In genomic region chr12:127149226-127149964, GRCh38 we compare ENCODE assay signal across 21 cellular contexts.
DNase-seq lines count a peak whose midpoint lies in the region; ATAC-seq and TF ChIP-seq lines count a peak whose summit lies in the region.
"Had no signal": no experiment of that assay in that cellular context is flagged by ENCODE, and none has a peak within 500 bp of the region (broad histone marks: within the 10 kb centered on the region; RNA-seq: fewer than 3 reads in every experiment).

No MANE protein-coding gene starts in this region.

- DNase-seq in ELR (ENCODE audit: low read depth) (peak; percentile 37), OCI-M1 (lab: John Stamatoyannopoulos, UW) (peak; percentile 44), esophagus muscularis mucosa (ENCODE audit: extremely low spot score) (peak; percentile 19), renal cortical epithelial cell (ENCODE audit: low read depth) (peak; percentile 71), immature natural killer cell (no peak), erythroblast (lab: John Stamatoyannopoulos, UW) (no peak), SHP77 treated with DMSO at 0.1 percent for 48 hours (lab: John Stamatoyannopoulos, UW) (no peak)
- DNase-seq in naive thymus-derived CD8-positive, alpha-beta T cell: no peak
- DNase-seq: activated CD4-positive, CD25-positive, alpha-beta regulatory T cell treated with anti-CD3 and anti-CD28 coated beads, Interleukin-2, amount 50 U/mL, for 72 hours; C1 segment of cervical spinal cord; GF-D8; NCI-H146; NCI-H2227 treated with DMSO at 0.1 percent for 48 hours; SK-N-SH; stimulated activated CD4-positive, alpha-beta T cell treated with anti-CD3 and anti-CD28 coated beads, Interleukin-4, amount 100 ng/mL, for 4 hours; T-helper 9 cell; upper lobe of left lung had no signal

- no peaks in the 10 kb centered on the region for H3K36me3 ChIP-seq in esophagus muscularis mucosa
- H3K36me3 ChIP-seq: neural progenitor cell, upper lobe of left lung had no signal

- H3K27ac Mint-ChIP-seq in immature natural killer cell: no peak overlapping the region
- no peak overlapping the region for H3K27ac Mint-ChIP-seq in naive thymus-derived CD8-positive, alpha-beta T cell
- H3K27ac Mint-ChIP-seq: activated naive CD4-positive, alpha-beta T cell treated with anti-CD3 and anti-CD28 coated beads, Interleukin-2, amount 50 U/mL, for 72 hours; neural progenitor cell had no signal

- no peak for ATAC-seq in naive thymus-derived CD8-positive, alpha-beta T cell
- ATAC-seq: activated naive CD4-positive, alpha-beta T cell treated with anti-CD3 and anti-CD28 coated beads, Interleukin-2, amount 50 U/mL, for 72 hours; HepG2; left lobe of liver had no signal

- H3K27me3 ChIP-seq in esophagus muscularis mucosa: no peaks in the 10 kb centered on the region
- H3K27me3 ChIP-seq: neural progenitor cell, upper lobe of left lung had no signal

- peaks cover 6 to 12% of the 10 kb centered on the region in 2 donors for H3K4me1 Mint-ChIP-seq in immature natural killer cell
- H3K4me1 Mint-ChIP-seq in naive thymus-derived CD8-positive, alpha-beta T cell: peaks cover 3 to 19% (median 5%) of the 10 kb centered on the region in 4 donors
- H3K4me1 Mint-ChIP-seq: neural progenitor cell had no signal

- no peak overlapping the region for H3K4me3 ChIP-seq in esophagus muscularis mucosa
- H3K4me3 ChIP-seq: neural progenitor cell, upper lobe of left lung had no signal

- WGBS in esophagus muscularis mucosa: 81% methylated on average over 2 of the region's 2 CpGs

- H3K36me3 Mint-ChIP-seq in immature natural killer cell: no peaks in the 10 kb centered on the region
- H3K36me3 Mint-ChIP-seq in naive thymus-derived CD8-positive, alpha-beta T cell: peaks cover 0 to 10% (median 0%) of the 10 kb centered on the region in 3 donors
- H3K36me3 Mint-ChIP-seq: neural progenitor cell had no signal

- H3K9me3 Mint-ChIP-seq in immature natural killer cell: peaks cover 0 to 5% (median 0%) of the 10 kb centered on the region in 6 donors
- peaks cover 0 to 12% (median 0%) of the 10 kb centered on the region in 9 donors for H3K9me3 Mint-ChIP-seq in naive thymus-derived CD8-positive, alpha-beta T cell
- H3K9me3 Mint-ChIP-seq: activated naive CD4-positive, alpha-beta T cell treated with anti-CD3 and anti-CD28 coated beads, Interleukin-2, amount 50 U/mL, for 72 hours; neural progenitor cell had no signal

- POLR2A ChIA-PET in naive thymus-derived CD8-positive, alpha-beta T cell (lab: Charles Lee): no interaction called here

- TF ChIP-seq EP300 in esophagus muscularis mucosa (IDR thresholded peaks at IDR 0.05): no peak

- TF ChIP-seq POLR2A in esophagus muscularis mucosa (IDR thresholded peaks at IDR 0.05; ENCODE audit: low read depth) (no peak), erythroblast (IDR thresholded peaks at IDR 0.05; ENCODE audit: low read length) (no peak)

- peaks cover 6 to 15% (median 14%) of the 10 kb centered on the region in 4 donors for H3K4me1 ChIP-seq in esophagus muscularis mucosa
- H3K4me1 ChIP-seq: neural progenitor cell had no signal

- H3K27ac ChIP-seq in esophagus muscularis mucosa (replicated peaks in 1 of 4): no peak overlapping the region
- H3K27ac ChIP-seq: neural progenitor cell, upper lobe of left lung had no signal

- no peaks in the 10 kb centered on the region for H3K9me3 ChIP-seq in esophagus muscularis mucosa
- H3K9me3 ChIP-seq: SK-N-SH, upper lobe of left lung had no signal

- H3K27me3 Mint-ChIP-seq in immature natural killer cell (ENCODE audit: low read depth in 3 of 3): peaks cover 0 to 6% (median 6%) of the 10 kb centered on the region in 3 donors
- peaks cover 0 to 15% (median 0%) of the 10 kb centered on the region in 5 donors for H3K27me3 Mint-ChIP-seq in naive thymus-derived CD8-positive, alpha-beta T cell

- TF ChIP-seq CTCF in esophagus muscularis mucosa (IDR thresholded peaks at IDR 0.05): no peak

- intact Hi-C loops in esophagus muscularis mucosa (cut with DNase I): no loop called here

- H3K4me3 Mint-ChIP-seq in immature natural killer cell: no peak overlapping the region
- no peak overlapping the region for H3K4me3 Mint-ChIP-seq in naive thymus-derived CD8-positive, alpha-beta T cell
- H3K4me3 Mint-ChIP-seq: neural progenitor cell had no signal

Comparison
In these comparisons a context has a peak if more than half of its experiments do, and no peak if none do; other contexts are left out.
1. DNase-seq: peak in ELR (single experiment), OCI-M1 (single experiment), esophagus muscularis mucosa (single experiment) and renal cortical epithelial cell (single experiment); none in immature natural killer cell (0 of 3), erythroblast (0 of 2), naive thymus-derived CD8-positive, alpha-beta T cell (0 of 10) and SHP77 treated with DMSO at 0.1 percent for 48 hours (single experiment).